10 cellular contexts compared by ENCODE assay signal in genomic region chr5:150671509-150672236, GRCh38. TPM values are rescaled to one million over a fixed set of nuclear protein-coding genes. Genes with fewer than 3 reads are reported as not detected.
DNase-seq lines count a peak whose midpoint lies in the region; ATAC-seq, FAIRE-seq and TF ChIP-seq lines count a peak whose summit lies in the region.
"Had no signal": no experiment of that assay in that cellular context is flagged by ENCODE, and none has a peak within 500 bp of the region (broad histone marks: within the 10 kb centered on the region; RNA-seq: fewer than 3 reads in every experiment).

No MANE protein-coding gene starts in this region.

- H3K9ac ChIP-seq in keratinocyte (ENCODE audit: control insufficient read depth, extremely low read depth, insufficient read depth, low read length) = peak overlapping the region; percentile 9

- peaks cover 15% of the 10 kb centered on the region for H3K27me3 Mint-ChIP-seq in T-helper 2 cell treated with Interferon-gamma antibody and Interleukin-4, amounts not matched to agents 5 μg/mL and 100 μg/mL, for 36 hours (ENCODE audit: low read depth)
- H3K27me3 Mint-ChIP-seq in Caco-2 (ENCODE audit: insufficient read depth, unreplicated experiment) = no peaks in the 10 kb centered on the region

- POLR2A ChIA-PET in Caco-2 (lab: Charles Lee) = interaction anchor here (1.5 kb wide), 1 partner anchor 29 kb away, joined by 4 read pairs; the partner anchor contains the start of gene RBM22

- peak; percentile 61 to 68 for ATAC-seq in activated naive CD4-positive, alpha-beta T cell treated with anti-CD3 and anti-CD28 coated beads, Interleukin-2, amount 50 U/mL, for 72 hours
- peak; percentile 36 for ATAC-seq in stimulated activated naive CD8-positive, alpha-beta T cell treated with anti-CD3 and anti-CD28 coated beads, Interleukin-15, Interleukin-2, amounts not matched to agents 100 U/mL and 50 U/mL, for 24 hours

- no peak overlapping the region for H2AFZ ChIP-seq in keratinocyte (ENCODE audit: control insufficient read depth, low read length)

- no peak overlapping the region for H3K27ac Mint-ChIP-seq in T-helper 2 cell treated with Interferon-gamma antibody and Interleukin-4, amounts not matched to agents 5 μg/mL and 100 μg/mL, for 36 hours
- H3K27ac Mint-ChIP-seq in activated naive CD4-positive, alpha-beta T cell treated with anti-CD3 and anti-CD28 coated beads, Interleukin-2, amount 50 U/mL, for 72 hours = no peak overlapping the region
- no peak overlapping the region for H3K27ac Mint-ChIP-seq in Caco-2 (ENCODE audit: unreplicated experiment)

- CTCF ChIA-PET in Caco-2 (lab: Charles Lee) = no interaction called here

- H3K4me1 Mint-ChIP-seq in T-helper 2 cell treated with Interferon-gamma antibody and Interleukin-4, amounts not matched to agents 5 μg/mL and 100 μg/mL, for 36 hours (ENCODE audit: low read depth) = peaks cover 2% of the 10 kb centered on the region
- no peaks in the 10 kb centered on the region for H3K4me1 Mint-ChIP-seq in Caco-2 (ENCODE audit: low read depth, unreplicated experiment)

- no peaks in the 10 kb centered on the region for H4K20me1 ChIP-seq in keratinocyte (ENCODE audit: control insufficient read depth, extremely low read depth, insufficient read depth, low read length)

- FAIRE-seq in keratinocyte (lab: Jason Lieb, UNC) (no peak), GM12891 (lab: Jason Lieb, UNC) (no peak)

- dilution Hi-C loops in keratinocyte (cut with MboI; ENCODE audit: extremely low pct_ligation_motif_present, low sequenced_read_pairs) = no loop called here

- H3K9me1 ChIP-seq in keratinocyte (ENCODE audit: control insufficient read depth, extremely low read depth, insufficient read depth, low read length) = no peaks in the 10 kb centered on the region

- no TSS peak for BruUV-seq in Caco-2 (replicated peaks; lab: Mats Ljungman, UMichigan)

- no peak for TF ChIP-seq CTCF in keratinocyte (optimal IDR thresholded peaks at IDR 0.05 in 1 of 3, IDR thresholded peaks at IDR 0.05 in 1 of 3, conservative IDR thresholded peaks at IDR 0.05 in 1 of 3; ENCODE audit: extremely low read depth in 1 of 3, insufficient read depth in 2 of 3, low read length in 3 of 3)
- no peak for TF ChIP-seq CTCF in Caco-2 (IDR thresholded peaks at IDR 0.05; ENCODE audit: insufficient read depth in 1 of 2, low read depth in 1 of 2, low read length in 1 of 2, severe bottlenecking in 1 of 2, unreplicated experiment in 1 of 2)

- no peaks in the 10 kb centered on the region for H3K36me3 Mint-ChIP-seq in T-helper 2 cell treated with Interferon-gamma antibody and Interleukin-4, amounts not matched to agents 5 μg/mL and 100 μg/mL, for 36 hours (ENCODE audit: low read depth)
- H3K36me3 Mint-ChIP-seq in activated naive CD4-positive, alpha-beta T cell treated with anti-CD3 and anti-CD28 coated beads, Interleukin-2, amount 50 U/mL, for 72 hours = no peaks in the 10 kb centered on the region
- H3K36me3 Mint-ChIP-seq in Caco-2 (ENCODE audit: insufficient read depth, unreplicated experiment) = no peaks in the 10 kb centered on the region

- H3K27me3 ChIP-seq in keratinocyte (ENCODE audit: control insufficient read depth, extremely low read depth, insufficient read depth, low read length) (peaks cover 18% of the 10 kb centered on the region), Caco-2 (replicated peaks; ENCODE audit: control insufficient read depth, insufficient read depth, low read length) (no peaks in the 10 kb centered on the region)

- H3K4me3 ChIP-seq in keratinocyte (ENCODE audit: control insufficient read depth in 2 of 3, extremely low read depth in 1 of 3, insufficient read depth in 2 of 3, low read depth in 1 of 3, low read length in 3 of 3) = peak overlapping the region in 2 of 3 experiments; percentile 2 to 61
- no peak overlapping the region for H3K4me3 ChIP-seq in Caco-2 (ENCODE audit: low read depth, low read length)

- H3K36me3 ChIP-seq in keratinocyte (ENCODE audit: control insufficient read depth in 2 of 2, extremely low read depth in 1 of 2, insufficient read depth in 2 of 2, low read length in 2 of 2) (no peaks in the 10 kb centered on the region), Caco-2 (ENCODE audit: control insufficient read depth, insufficient read depth, low read length) (no peaks in the 10 kb centered on the region)

- peak overlapping the region; percentile 75 for H3K4me3 Mint-ChIP-seq in T-helper 2 cell treated with Interferon-gamma antibody and Interleukin-4, amounts not matched to agents 5 μg/mL and 100 μg/mL, for 36 hours
- H3K4me3 Mint-ChIP-seq in Caco-2 (ENCODE audit: unreplicated experiment) = no peak overlapping the region

- H3K9me3 ChIP-seq in keratinocyte (ENCODE audit: control insufficient read depth, low read depth, low read length) (no peaks in the 10 kb centered on the region), Caco-2 (no peaks in the 10 kb centered on the region)

- no peak for DNase-seq in T-helper 2 cell treated with Interferon-gamma antibody and Interleukin-4, amounts not matched to agents 5 μg/mL and 100 μg/mL, for 36 hours (ENCODE audit: low spot score)
- no peak for DNase-seq in T-helper 2 cell
- DNase-seq in activated naive CD4-positive, alpha-beta T cell treated with anti-CD3 and anti-CD28 coated beads, Interleukin-2, amount 50 U/mL, for 72 hours (ENCODE audit: low spot score in 2 of 2) = peak in 1 of 2 donors; percentile 25
- DNase-seq in keratinocyte (ENCODE audit: low read depth, low spot score) = no peak
- peak; percentile 30 for DNase-seq in stimulated activated naive CD8-positive, alpha-beta T cell treated with anti-CD3 and anti-CD28 coated beads, Interleukin-15, Interleukin-2, amounts not matched to agents 100 U/mL and 50 U/mL, for 24 hours
- DNase-seq in Caco-2 = no peak
- DNase-seq in GM12891 (ENCODE audit: insufficient read length, low spot score) = no peak
- DNase-seq in foreskin melanocyte = no peak

- no peak for TF ChIP-seq POLR2A in GM12891 (IDR thresholded peaks at IDR 0.05; ENCODE audit: low read depth, low read length)

- H3K4me2 ChIP-seq in keratinocyte (ENCODE audit: control insufficient read depth, extremely low read depth, insufficient read depth, low read depth, low read length) = peak overlapping the region; percentile 76

- intact Hi-C loops in Caco-2 (cut with micrococcal nuclease; ENCODE audit: unreplicated experiment) = no loop called here

- H3K9me3 Mint-ChIP-seq in T-helper 2 cell treated with Interferon-gamma antibody and Interleukin-4, amounts not matched to agents 5 μg/mL and 100 μg/mL, for 36 hours = no peaks in the 10 kb centered on the region
- H3K9me3 Mint-ChIP-seq in activated naive CD4-positive, alpha-beta T cell treated with anti-CD3 and anti-CD28 coated beads, Interleukin-2, amount 50 U/mL, for 72 hours = no peaks in the 10 kb centered on the region
- H3K9me3 Mint-ChIP-seq in Caco-2 (ENCODE audit: unreplicated experiment) = no peaks in the 10 kb centered on the region

- no peak overlapping the region for H3K27ac ChIP-seq in keratinocyte (ENCODE audit: control insufficient read depth, insufficient read depth, low read length)
- H3K27ac ChIP-seq: VCaP had no signal

- H3K4me1 ChIP-seq in keratinocyte (ENCODE audit: control insufficient read depth, extremely low read depth, insufficient read depth, low read length) (peaks cover 17% of the 10 kb centered on the region), Caco-2 (no peaks in the 10 kb centered on the region)

- no peaks in the 10 kb centered on the region for H3K79me2 ChIP-seq in keratinocyte (ENCODE audit: control insufficient read depth, insufficient read depth, low read length)

TF ChIP-seq in GM12891, 5 proteins besides CTCF, POLR2A, EP300 and RAD21:
- TF ChIP-seq PAX5 (IDR thresholded peaks at IDR 0.05; ENCODE audit: insufficient read depth, low read length, severe bottlenecking) = no peak
- TF ChIP-seq POU2F2 (IDR thresholded peaks at IDR 0.05; ENCODE audit: low read depth, low read length) = no peak
- TF ChIP-seq TAF1 (IDR thresholded peaks at IDR 0.05; ENCODE audit: low read depth, low read length) = no peak
TF ChIP-seq in GM12891: peak in this region for 0.

RNA-seq across cellular contexts. Expression of gene MYOZ3, which starts 10.6 kb away (rescaled TPM):
- total RNA-seq in activated naive CD4-positive, alpha-beta T cell treated with anti-CD3 and anti-CD28 coated beads, Interleukin-2, amount 50 U/mL, for 72 hours = under 1 TPM; 0.09 to 0.49 TPM
- polyA plus RNA-seq in keratinocyte = 0.03 to 0.05 TPM in 2 of 3 replicates, not detected in the other
- polyA plus RNA-seq in keratinocyte (2011; ENCODE audit: low read depth) = not detected
- 0.02 TPM in 1 of 2 replicates, not detected in the other for polyA plus RNA-seq in keratinocyte (2011; cell fraction: cytosol; rRNA removed)
- 0.06 and 0.21 TPM in 2 replicates for polyA plus RNA-seq in keratinocyte (2011; cell fraction: nucleus; rRNA removed)
- polyA plus RNA-seq in keratinocyte (2012; ENCODE audit: low replicate concordance) = 0.03 and 0.17 TPM in 2 replicates
- 0.26 TPM in 1 of 3 replicates, not detected in the others for polyA minus RNA-seq in keratinocyte
- not detected for polyA minus RNA-seq in keratinocyte (2011; cell fraction: cytosol; rRNA and poly(A)+ RNA removed)
- polyA minus RNA-seq in keratinocyte (2011; cell fraction: nucleus; rRNA and poly(A)+ RNA removed) = not detected in 2 replicates
- total RNA-seq in Caco-2 (2022) = not detected in 2 replicates
- 0.18 TPM for polyA plus RNA-seq in GM12891 (2012; ENCODE audit: low read depth, missing spikeins)
- total RNA-seq: Daoy had no signal

RNA-seq across cellular contexts. Expression of gene RBM22, which starts 29.2 kb away (rescaled TPM):
- total RNA-seq in activated naive CD4-positive, alpha-beta T cell treated with anti-CD3 and anti-CD28 coated beads, Interleukin-2, amount 50 U/mL, for 72 hours = 100 to 1,000 TPM in 1 of 2 donors, 10 to 100 TPM in 1; 62.0 to 104 TPM
- polyA plus RNA-seq in keratinocyte = 26.2 to 52.4 TPM (median 34.7 TPM) in 3 replicates
- polyA plus RNA-seq in keratinocyte (2011; ENCODE audit: low read depth) = 14.5 TPM
- polyA plus RNA-seq in keratinocyte (2011; cell fraction: cytosol; rRNA removed) = 25.8 and 36.0 TPM in 2 replicates
- polyA plus RNA-seq in keratinocyte (2011; cell fraction: nucleus; rRNA removed) = 45.2 and 60.3 TPM in 2 replicates
- 30.2 and 31.3 TPM in 2 replicates for polyA plus RNA-seq in keratinocyte (2012; ENCODE audit: low replicate concordance)
- polyA minus RNA-seq in keratinocyte = 15.3 to 29.9 TPM (median 20.9 TPM) in 3 replicates
- polyA minus RNA-seq in keratinocyte (2011; cell fraction: cytosol; rRNA and poly(A)+ RNA removed) = 17.8 TPM
- 15.5 and 23.2 TPM in 2 replicates for polyA minus RNA-seq in keratinocyte (2011; cell fraction: nucleus; rRNA and poly(A)+ RNA removed)
- total RNA-seq in Caco-2 (2022) = 55.3 TPM in 2 replicates
- 37.9 TPM for polyA plus RNA-seq in GM12891 (2012; ENCODE audit: low read depth, missing spikeins)

RNA-seq across cellular contexts. Expression of gene SYNPO, which starts 31.2 kb away (rescaled TPM):
- under 1 TPM; 0.18 to 0.53 TPM for total RNA-seq in activated naive CD4-positive, alpha-beta T cell treated with anti-CD3 and anti-CD28 coated beads, Interleukin-2, amount 50 U/mL, for 72 hours
- polyA plus RNA-seq in keratinocyte = 6.0 to 11.2 TPM (median 10.7 TPM) in 3 replicates
- 1.3 TPM for polyA plus RNA-seq in keratinocyte (2011; ENCODE audit: low read depth)
- polyA plus RNA-seq in keratinocyte (2011; cell fraction: cytosol; rRNA removed) = 25.4 and 30.0 TPM in 2 replicates
- polyA plus RNA-seq in keratinocyte (2011; cell fraction: nucleus; rRNA removed) = 33.8 and 34.5 TPM in 2 replicates
- 6.1 and 27.4 TPM in 2 replicates for polyA plus RNA-seq in keratinocyte (2012; ENCODE audit: low replicate concordance)
- polyA minus RNA-seq in keratinocyte = 9.0 to 78.1 TPM (median 23.8 TPM) in 3 replicates
- 23.2 TPM for polyA minus RNA-seq in keratinocyte (2011; cell fraction: cytosol; rRNA and poly(A)+ RNA removed)
- 11.4 and 16.4 TPM in 2 replicates for polyA minus RNA-seq in keratinocyte (2011; cell fraction: nucleus; rRNA and poly(A)+ RNA removed)
- total RNA-seq in Caco-2 (2022) = 22.4 and 25.1 TPM in 2 replicates
- polyA plus RNA-seq in GM12891 (2012; ENCODE audit: low read depth, missing spikeins) = 27.9 TPM

Comparison
In these comparisons a context has a peak if more than half of its experiments do, and no peak if none do; other contexts are left out.
1. RNA of gene SYNPO, which starts 31.2 kb away (total RNA-seq): 22.4 to 25.1 TPM in Caco-2; 0.18 to 0.53 TPM in activated naive CD4-positive, alpha-beta T cell treated with anti-CD3 and anti-CD28 coated beads, Interleukin-2, amount 50 U/mL, for 72 hours; every median in the first group is over 10 times any median in the second.